8 cellular contexts compared by ENCODE assay signal in the genomic region with DNA sequence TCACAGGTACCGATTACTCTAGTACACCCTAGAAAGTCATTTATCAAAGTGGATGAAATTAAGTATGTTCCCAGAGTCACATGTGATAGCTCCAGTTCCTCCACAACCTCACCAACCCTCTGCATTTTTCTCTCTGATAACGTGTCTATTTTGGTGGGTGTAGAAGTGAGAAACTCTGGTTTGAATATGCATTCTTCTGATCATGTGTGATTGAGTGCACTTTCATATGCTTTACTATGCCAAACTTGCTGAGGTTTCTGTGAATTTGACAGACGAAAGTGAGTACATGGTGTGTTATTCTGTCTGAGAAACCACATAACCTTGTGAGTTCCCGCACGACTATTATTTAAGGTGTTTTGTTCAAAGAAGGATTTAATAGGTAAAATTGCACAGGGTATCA.
DNase-seq lines count a peak whose midpoint lies in the region; ATAC-seq and TF ChIP-seq lines count a peak whose summit lies in the region.
"Not testable (repeated sequence)": the region's sequence is repeated elsewhere in the genome, so short reads cannot be mapped to it uniquely, and the experiment has no call there.

No MANE protein-coding gene starts in this region.

- intact Hi-C loops in left ventricle myocardium superior (cut with micrococcal nuclease): not testable (repeated sequence)

- H3K27me3 Mint-ChIP-seq in activated naive CD8-positive, alpha-beta T cell treated with anti-CD3 and anti-CD28 coated beads, Interleukin-2, amount 50 U/mL, for 24 hours: not testable (repeated sequence)

- not testable (repeated sequence) for H3K4me3 Mint-ChIP-seq in activated naive CD8-positive, alpha-beta T cell treated with anti-CD3 and anti-CD28 coated beads, Interleukin-2, amount 50 U/mL, for 24 hours

- not testable (repeated sequence) for H3K4me1 Mint-ChIP-seq in activated naive CD8-positive, alpha-beta T cell treated with anti-CD3 and anti-CD28 coated beads, Interleukin-2, amount 50 U/mL, for 24 hours

- not testable (repeated sequence) for TF ChIP-seq CTCF in GM12865 (IDR thresholded peaks at IDR 0.05; ENCODE audit: insufficient read depth, low read depth, low read length, missing control alignments)

- peak; percentile 73 for DNase-seq in GM12865 (ENCODE audit: low read depth)
- DNase-seq in OCI-M1 (lab: John Stamatoyannopoulos, UW): peak; percentile 23
- DNase-seq in activated naive CD8-positive, alpha-beta T cell treated with anti-CD3 and anti-CD28 coated beads, Interleukin-2, amount 50 U/mL, for 24 hours; left ventricle myocardium superior: not testable (repeated sequence)

- not testable (repeated sequence) for H3K36me3 Mint-ChIP-seq in activated naive CD8-positive, alpha-beta T cell treated with anti-CD3 and anti-CD28 coated beads, Interleukin-2, amount 50 U/mL, for 24 hours (ENCODE audit: low read depth)

- not testable (repeated sequence) for H3K27ac Mint-ChIP-seq in activated naive CD8-positive, alpha-beta T cell treated with anti-CD3 and anti-CD28 coated beads, Interleukin-2, amount 50 U/mL, for 24 hours

- not testable (repeated sequence) for H3K4me3 ChIP-seq in GM12865 (ENCODE audit: low read depth, low read length)

- peak; percentile 40 for ATAC-seq in GM18858 (IDR thresholded peaks at IDR 0.05; ENCODE audit: unreplicated experiment)
- peak; percentile 59 for ATAC-seq in GM21360 (IDR thresholded peaks at IDR 0.05; ENCODE audit: unreplicated experiment)
- peak; percentile 63 for ATAC-seq in HG02610 (IDR thresholded peaks at IDR 0.05; ENCODE audit: unreplicated experiment)
- peak; percentile 80 for ATAC-seq in HG03108 (IDR thresholded peaks at IDR 0.05; ENCODE audit: unreplicated experiment)
- peak; percentile 28 for ATAC-seq in activated naive CD8-positive, alpha-beta T cell treated with anti-CD3 and anti-CD28 coated beads, Interleukin-2, amount 50 U/mL, for 24 hours
- ATAC-seq in left ventricle myocardium superior: peak; percentile 12

- H3K9me3 Mint-ChIP-seq in activated naive CD8-positive, alpha-beta T cell treated with anti-CD3 and anti-CD28 coated beads, Interleukin-2, amount 50 U/mL, for 24 hours: not testable (repeated sequence)

Comparison
In these comparisons a context has a peak if more than half of its experiments do, and no peak if none do; other contexts are left out.
1. ATAC-seq: peak in every context shown above with its lines; median percentile 80 in HG03108; 63 in HG02610; 59 in GM21360; 40 in GM18858; 28 in activated naive CD8-positive, alpha-beta T cell treated with anti-CD3 and anti-CD28 coated beads, Interleukin-2, amount 50 U/mL, for 24 hours; 12 in left ventricle myocardium superior.